Comparison of ENCODE assay signal across 22 cellular contexts in genomic region chr4:182242793-182243192, GRCh38. TPM values are rescaled to one million over a fixed set of nuclear protein-coding genes. Genes with fewer than 3 reads are reported as not detected.
DNase-seq lines count a peak whose midpoint lies in the region; TF ChIP-seq lines count a peak whose summit lies in the region.
"Had no signal": no experiment of that assay in that cellular context is flagged by ENCODE, and none has a peak within 500 bp of the region (broad histone marks: within the 10 kb centered on the region; RNA-seq: fewer than 3 reads in every experiment).

No MANE protein-coding gene starts in this region.

- in situ Hi-C loops in mammary epithelial cell (cut with MboI; ENCODE audit: low sequenced_read_pairs in 2 of 2): no loop called here

- no peak overlapping the region for H3K4me3 ChIP-seq in mammary epithelial cell (replicated peaks in 1 of 3; ENCODE audit: insufficient read depth in 1 of 3, low read depth in 2 of 3, low read length in 3 of 3)
- H3K4me3 ChIP-seq in breast epithelium: no peak overlapping the region
- H3K4me3 ChIP-seq in adipocyte (ENCODE audit: low read length): no peak overlapping the region
- no peak overlapping the region for H3K4me3 ChIP-seq in hepatocyte
- no peak overlapping the region for H3K4me3 ChIP-seq in left ventricle myocardium inferior
- H3K4me3 ChIP-seq: prostate gland, SJCRH30 had no signal

- H3K9me3 Mint-ChIP-seq in nephron progenitor cell: peaks cover 4% of the 10 kb centered on the region
- H3K9me3 Mint-ChIP-seq: nephron had no signal

- H3K36me3 ChIP-seq in mammary epithelial cell (ENCODE audit: insufficient read depth, low read length): no peaks in the 10 kb centered on the region
- H3K36me3 ChIP-seq in breast epithelium: no peaks in the 10 kb centered on the region
- no peaks in the 10 kb centered on the region for H3K36me3 ChIP-seq in adipocyte (ENCODE audit: control insufficient read depth, insufficient read depth, low read length, severe bottlenecking)
- H3K36me3 ChIP-seq in hepatocyte (replicated peaks; ENCODE audit: insufficient read depth, low read depth): no peaks in the 10 kb centered on the region
- no peaks in the 10 kb centered on the region for H3K36me3 ChIP-seq in left ventricle myocardium inferior
- H3K36me3 ChIP-seq: prostate gland, SJCRH30 had no signal

- DNase-seq in mammary epithelial cell (peak; percentile 37), breast epithelium (ENCODE audit: low spot score in 2 of 2) (no peak), adipocyte (ENCODE audit: low read depth) (peak; percentile 21), hepatocyte (ENCODE audit: low spot score) (peak; percentile 43), nephron progenitor cell (no peak), iPS-NIHi7 (ENCODE audit: extremely low spot score) (no peak), left ventricle myocardium inferior (no peak), HT-29 (ENCODE audit: low spot score) (no peak)
- DNase-seq: activated CD4-positive, alpha-beta T cell treated with anti-CD3 and anti-CD28 coated beads for 4 hours; activated CD8-positive, alpha-beta memory T cell treated with anti-CD3 and anti-CD28 coated beads, Interleukin-2, amount 50 U/mL, for 48 hours; activated gamma-delta T cell; aorta; cortex of kidney; DMS53; NCI-H1048; NCI-H2107; OCI-M1 had no signal

- no TSS peak for BruUV-seq in mammary epithelial cell (replicated peaks; lab: Mats Ljungman, UMichigan)

- no peaks in the 10 kb centered on the region for H4K20me1 ChIP-seq in mammary epithelial cell (ENCODE audit: insufficient read depth, low read length)
- H4K20me1 ChIP-seq in hepatocyte (ENCODE audit: insufficient read depth, poor library complexity, severe bottlenecking): no peaks in the 10 kb centered on the region

- no peak overlapping the region for H3K4me3 Mint-ChIP-seq in nephron progenitor cell
- H3K4me3 Mint-ChIP-seq: CD14-positive monocyte, nephron had no signal

- no peak overlapping the region for H3K9ac ChIP-seq in mammary epithelial cell (ENCODE audit: insufficient read depth, low read length)
- H3K9ac ChIP-seq in adipocyte (ENCODE audit: low read length): no peak overlapping the region

- H3K27ac ChIP-seq in mammary epithelial cell (ENCODE audit: insufficient read depth, low read depth, low read length) (no peak overlapping the region), breast epithelium (no peak overlapping the region), hepatocyte (peak overlapping the region; percentile 46), left ventricle myocardium inferior (replicated peaks) (no peak overlapping the region)
- H3K27ac ChIP-seq: 22Rv1, prostate gland, SJCRH30 had no signal

- H3K4me1 Mint-ChIP-seq in nephron progenitor cell: peaks cover 54% of the 10 kb centered on the region
- H3K4me1 Mint-ChIP-seq: CD14-positive monocyte had no signal

- no peak for TF ChIP-seq CTCF in mammary epithelial cell (conservative IDR thresholded peaks at IDR 0.05 in 1 of 2, IDR thresholded peaks at IDR 0.05 in 1 of 2; ENCODE audit: extremely low read depth in 1 of 2, insufficient read depth in 1 of 2, low read depth in 1 of 2, low read length in 2 of 2)
- no peak for TF ChIP-seq CTCF in breast epithelium (IDR thresholded peaks at IDR 0.05)
- no peak for TF ChIP-seq CTCF in hepatocyte (IDR thresholded peaks at IDR 0.05; ENCODE audit: poor library complexity)
- no peak for TF ChIP-seq CTCF in nephron progenitor cell (IDR thresholded peaks at IDR 0.05)
- no peak for TF ChIP-seq CTCF in left ventricle myocardium inferior (IDR thresholded peaks at IDR 0.05; ENCODE audit: borderline replicate concordance)

- no peak for TF ChIP-seq POLR2A in breast epithelium (IDR thresholded peaks at IDR 0.05)

- 94% methylated on average over 7 of the region's 7 CpGs for WGBS in mammary epithelial cell (ENCODE audit: low coverage, missing lambda C conversion rate)
- WGBS in hepatocyte (ENCODE audit: low lambda C conversion rate, missing lambda C conversion rate): 75% methylated on average over 7 of the region's 7 CpGs

- CTCF ChIA-PET in mammary epithelial cell (lab: Charles Lee; ENCODE audit: low non-redundant PET): no interaction called here

- H3K4me1 ChIP-seq in mammary epithelial cell (ENCODE audit: insufficient read depth, low read length) (peaks cover 53% of the 10 kb centered on the region), breast epithelium (no peaks in the 10 kb centered on the region), adipocyte (ENCODE audit: control insufficient read depth, insufficient read depth, low read length) (peaks cover 45% of the 10 kb centered on the region), hepatocyte (ENCODE audit: insufficient read depth) (peaks cover 13% of the 10 kb centered on the region), left ventricle myocardium inferior (peaks cover 10% of the 10 kb centered on the region)
- H3K4me1 ChIP-seq: prostate gland, SJCRH30 had no signal

- no peaks in the 10 kb centered on the region for H3K9me2 ChIP-seq in hepatocyte (replicated peaks; ENCODE audit: insufficient read depth)

- H3K79me2 ChIP-seq in mammary epithelial cell (ENCODE audit: insufficient read depth, low read length) (peaks cover 9% of the 10 kb centered on the region), hepatocyte (no peaks in the 10 kb centered on the region)

- intact Hi-C loops in mammary epithelial cell (cut with micrococcal nuclease): loop anchor here (10.0 kb wide), 2 partner anchors 202 to 288 kb away; no protein-coding TSS in a partner anchor
- intact Hi-C loops in breast epithelium (cut with DNase I; ENCODE audit: low total_unique reads): no loop called here
- intact Hi-C loops in left ventricle myocardium inferior (cut with micrococcal nuclease): no loop called here

- dilution Hi-C loops in mammary epithelial cell (cut with HindIII; ENCODE audit: low sequenced_read_pairs): no loop called here

- H3K9me3 ChIP-seq in mammary epithelial cell (replicated peaks; ENCODE audit: insufficient read depth, low read length) (no peaks in the 10 kb centered on the region), breast epithelium (no peaks in the 10 kb centered on the region), adipocyte (ENCODE audit: control insufficient read depth, low read length) (no peaks in the 10 kb centered on the region), hepatocyte (ENCODE audit: low read depth) (no peaks in the 10 kb centered on the region), left ventricle myocardium inferior (replicated peaks) (no peaks in the 10 kb centered on the region)
- H3K9me3 ChIP-seq: prostate gland, SJCRH30 had no signal

- H2AFZ ChIP-seq in mammary epithelial cell (ENCODE audit: low read depth, low read length): no peak overlapping the region
- no peak overlapping the region for H2AFZ ChIP-seq in hepatocyte

- H3K36me3 Mint-ChIP-seq in nephron progenitor cell (ENCODE audit: low read depth): peaks cover 17% of the 10 kb centered on the region
- H3K36me3 Mint-ChIP-seq: CD14-positive monocyte had no signal

- H3K27me3 Mint-ChIP-seq in nephron progenitor cell (ENCODE audit: low read depth, poor library complexity): peaks cover 2% of the 10 kb centered on the region

- no peak overlapping the region for H3K27ac Mint-ChIP-seq in nephron progenitor cell
- H3K27ac Mint-ChIP-seq: CD14-positive monocyte had no signal

- H3K4me2 ChIP-seq in mammary epithelial cell (ENCODE audit: insufficient read depth, low read depth, low read length) (no peak overlapping the region), hepatocyte (no peak overlapping the region)

- H3K27me3 ChIP-seq in mammary epithelial cell (ENCODE audit: insufficient read depth, low read length) (no peaks in the 10 kb centered on the region), breast epithelium (no peaks in the 10 kb centered on the region), adipocyte (replicated peaks; ENCODE audit: control insufficient read depth, insufficient read depth, low read length) (no peaks in the 10 kb centered on the region), hepatocyte (no peaks in the 10 kb centered on the region), left ventricle myocardium inferior (ENCODE audit: low read depth) (peaks cover 22% of the 10 kb centered on the region)
- H3K27me3 ChIP-seq: SJCRH30 had no signal

RNA-seq across cellular contexts. Expression of gene TENM3, which starts 0.4 kb away (rescaled TPM):
- total RNA-seq in mammary epithelial cell: 10 to 100 TPM; 43.2 to 54.9 TPM
- polyA plus RNA-seq in mammary epithelial cell: 24.5 TPM
- 104 TPM for polyA minus RNA-seq in mammary epithelial cell
- total RNA-seq in breast epithelium: 10 to 100 TPM in 1 of 3 donors, 1 to 10 TPM in 2; 4.6 to 30.6 (median 8.8) TPM
- 70.9 and 88.5 TPM in 2 replicates for total RNA-seq in hepatocyte
- polyA plus RNA-seq in hepatocyte: 13.7 and 16.1 TPM in 2 replicates
- total RNA-seq in left ventricle myocardium inferior: 1.5 TPM
- 4.4 and 5.3 TPM in 2 replicates for total RNA-seq in HT-29 (2014; rRNA removed; shearing (Covaris generic))
- polyA plus RNA-seq: CD14-positive monocyte had no signal

Comparison
In these comparisons a context has a peak if more than half of its experiments do, and no peak if none do; other contexts are left out.
1. DNase-seq: peak in mammary epithelial cell (single experiment), adipocyte (single experiment) and hepatocyte (single experiment); none in breast epithelium (0 of 2), nephron progenitor cell (single experiment), iPS-NIHi7 (single experiment), left ventricle myocardium inferior (single experiment) and HT-29 (single experiment).